Comparison of ENCODE assay signal across 8 cellular contexts in the genomic region with DNA sequence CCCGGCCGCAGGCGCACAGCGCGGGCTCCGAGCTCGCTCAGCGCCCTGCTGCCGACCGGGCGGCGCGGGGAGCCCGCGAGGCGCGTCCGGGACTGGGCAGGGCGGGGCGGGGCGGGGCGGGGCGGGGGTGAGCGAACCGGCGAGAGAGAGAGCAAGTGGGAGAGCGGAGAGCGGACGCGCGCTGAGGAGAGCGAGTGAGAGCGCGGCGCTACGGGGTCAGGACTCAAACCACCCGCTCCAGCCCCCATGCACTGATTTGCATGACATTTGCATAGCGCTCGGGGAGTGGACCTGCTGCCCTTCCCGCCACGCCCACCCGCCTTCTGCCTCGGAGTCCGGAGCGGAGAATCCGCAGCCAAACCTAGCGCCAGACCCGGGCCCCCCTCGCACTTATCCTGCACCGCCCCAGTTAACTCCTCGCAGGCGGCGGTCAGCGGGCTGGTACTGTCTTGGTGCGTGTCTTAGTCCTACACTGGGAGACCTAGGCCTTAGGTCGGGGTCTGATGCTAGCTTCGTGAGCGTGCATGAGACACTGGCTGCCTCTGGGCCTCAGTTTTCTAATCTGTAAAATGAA. TPM values are rescaled to one million over a fixed set of nuclear protein-coding genes. Genes with fewer than 3 reads are reported as not detected.
A peak's percentile ranks its signal among the peaks of the same experiment; 100 is the strongest.
DNase-seq lines count a peak whose midpoint lies in the region; ATAC-seq and TF ChIP-seq lines count a peak whose summit lies in the region.

A gene with protein sequence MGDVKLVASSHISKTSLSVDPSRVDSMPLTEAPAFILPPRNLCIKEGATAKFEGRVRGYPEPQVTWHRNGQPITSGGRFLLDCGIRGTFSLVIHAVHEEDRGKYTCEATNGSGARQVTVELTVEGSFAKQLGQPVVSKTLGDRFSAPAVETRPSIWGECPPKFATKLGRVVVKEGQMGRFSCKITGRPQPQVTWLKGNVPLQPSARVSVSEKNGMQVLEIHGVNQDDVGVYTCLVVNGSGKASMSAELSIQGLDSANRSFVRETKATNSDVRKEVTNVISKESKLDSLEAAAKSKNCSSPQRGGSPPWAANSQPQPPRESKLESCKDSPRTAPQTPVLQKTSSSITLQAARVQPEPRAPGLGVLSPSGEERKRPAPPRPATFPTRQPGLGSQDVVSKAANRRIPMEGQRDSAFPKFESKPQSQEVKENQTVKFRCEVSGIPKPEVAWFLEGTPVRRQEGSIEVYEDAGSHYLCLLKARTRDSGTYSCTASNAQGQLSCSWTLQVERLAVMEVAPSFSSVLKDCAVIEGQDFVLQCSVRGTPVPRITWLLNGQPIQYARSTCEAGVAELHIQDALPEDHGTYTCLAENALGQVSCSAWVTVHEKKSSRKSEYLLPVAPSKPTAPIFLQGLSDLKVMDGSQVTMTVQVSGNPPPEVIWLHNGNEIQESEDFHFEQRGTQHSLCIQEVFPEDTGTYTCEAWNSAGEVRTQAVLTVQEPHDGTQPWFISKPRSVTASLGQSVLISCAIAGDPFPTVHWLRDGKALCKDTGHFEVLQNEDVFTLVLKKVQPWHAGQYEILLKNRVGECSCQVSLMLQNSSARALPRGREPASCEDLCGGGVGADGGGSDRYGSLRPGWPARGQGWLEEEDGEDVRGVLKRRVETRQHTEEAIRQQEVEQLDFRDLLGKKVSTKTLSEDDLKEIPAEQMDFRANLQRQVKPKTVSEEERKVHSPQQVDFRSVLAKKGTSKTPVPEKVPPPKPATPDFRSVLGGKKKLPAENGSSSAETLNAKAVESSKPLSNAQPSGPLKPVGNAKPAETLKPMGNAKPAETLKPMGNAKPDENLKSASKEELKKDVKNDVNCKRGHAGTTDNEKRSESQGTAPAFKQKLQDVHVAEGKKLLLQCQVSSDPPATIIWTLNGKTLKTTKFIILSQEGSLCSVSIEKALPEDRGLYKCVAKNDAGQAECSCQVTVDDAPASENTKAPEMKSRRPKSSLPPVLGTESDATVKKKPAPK (N-terminal part only) (minus strand): TSS at position 75 of the 574 bp plus-strand sequence. CDS start 90,491 bp downstream, outside the sequence.

- H3K4me3 ChIP-seq in duodenal mucosa (ENCODE audit: low read depth in 1 of 2, low read length in 2 of 2) (peak within 1 kb of the TSS; percentile 44 to 55), right lobe of liver (peak within 1 kb of the TSS; percentile 45 to 56 (median 46))

- no peak within 1 kb of the TSS for H3K27ac ChIP-seq in duodenal mucosa (ENCODE audit: low read depth, low read length)
- H3K27ac ChIP-seq in right lobe of liver: no peak within 1 kb of the TSS

- H3K9me3 ChIP-seq in duodenal mucosa (ENCODE audit: control insufficient read depth in 1 of 2, low read length in 2 of 2) (no peaks in the 10 kb centered on the region), right lobe of liver (no peaks in the 10 kb centered on the region)

- ATAC-seq in GM21529 (IDR thresholded peaks at IDR 0.05; ENCODE audit: unreplicated experiment) (peak; percentile 87), right lobe of liver (peak; percentile 96 to 97 (median 96))

- H3K27me3 ChIP-seq in duodenal mucosa (ENCODE audit: control insufficient read depth in 1 of 2, insufficient read depth in 2 of 2, low read length in 2 of 2) (peaks cover 8 to 19% of the 10 kb centered on the region in 2 donors), right lobe of liver (no peaks in the 10 kb centered on the region)

- no peaks in the 10 kb centered on the region for H3K36me3 ChIP-seq in duodenal mucosa (ENCODE audit: control insufficient read depth in 1 of 2, insufficient read depth in 2 of 2, low read length in 2 of 2)
- no peaks in the 10 kb centered on the region for H3K36me3 ChIP-seq in right lobe of liver

- peaks cover 0 to 10% of the 10 kb centered on the region in 2 donors for H3K4me1 ChIP-seq in duodenal mucosa (ENCODE audit: control insufficient read depth in 1 of 2, insufficient read depth in 2 of 2, low read length in 2 of 2)
- peaks cover 0 to 12% (median 0%) of the 10 kb centered on the region in 4 donors for H3K4me1 ChIP-seq in right lobe of liver

- no peak within 1 kb of the TSS for H3K9ac ChIP-seq in duodenal mucosa (ENCODE audit: low read depth in 1 of 2, low read length in 2 of 2)

- WGBS in right lobe of liver (ENCODE audit: insufficient coverage, low coverage, low lambda C conversion rate, missing lambda C conversion rate): 43% methylated on average over 4 of the region's 58 CpGs

- no peak for TF ChIP-seq CTCF in right lobe of liver (IDR thresholded peaks at IDR 0.05)

- DNase-seq in DMS 273 treated with DMSO at 0.1 percent for 48 hours (lab: John Stamatoyannopoulos, UW): peak; percentile 90
- DNase-seq in NCI-H1048 (lab: John Stamatoyannopoulos, UW): peak; percentile 47
- DNase-seq in SW480 (ENCODE audit: low spot score): peak; percentile 90
- DNase-seq in right lobe of liver: peak; percentile 87 to 89 (median 88)
- DNase-seq in stimulated activated CD8-positive, alpha-beta memory T cell treated with anti-CD3 and anti-CD28 coated beads, Interleukin-15, amount 100 ng/mL, for 24 hours (ENCODE audit: low read depth): peak; percentile 1
- DNase-seq in cerebellar cortex (ENCODE audit: low spot score): no peak

- intact Hi-C loops in right lobe of liver (cut with DNase I): no loop called here

- no peak for TF ChIP-seq POLR2A in right lobe of liver (IDR thresholded peaks at IDR 0.05)

RNA-seq across cellular contexts. Expression of the gene that starts here (rescaled TPM):
- total RNA-seq in right lobe of liver: 100 to 1,000 TPM in 3 of 6 experiments, 10 to 100 TPM in 3; 61.1 to 146 (median 97.8) TPM
